ENCODE assay signal across 11 cellular contexts in genomic region chr17:58414596-58414997, GRCh38. TPM values are rescaled to one million over a fixed set of nuclear protein-coding genes. Genes with fewer than 3 reads are reported as not detected.
DNase-seq lines count a peak whose midpoint lies in the region; ATAC-seq and TF ChIP-seq lines count a peak whose summit lies in the region.
"Had no signal": no experiment of that assay in that cellular context is flagged by ENCODE, and none has a peak within 500 bp of the region (broad histone marks: within the 10 kb centered on the region; RNA-seq: fewer than 3 reads in every experiment).

No MANE protein-coding gene starts in this region.

- no peaks in the 10 kb centered on the region for H3K9me3 ChIP-seq in muscle layer of duodenum (ENCODE audit: control insufficient read depth in 1 of 2, low read length in 2 of 2)

- H3K4me1 ChIP-seq in muscle layer of duodenum (ENCODE audit: control insufficient read depth in 1 of 2, insufficient read depth in 2 of 2, low read length in 2 of 2), result no peaks in the 10 kb centered on the region

- H3K36me3 ChIP-seq in muscle layer of duodenum (ENCODE audit: control insufficient read depth in 1 of 2, insufficient read depth in 2 of 2, low read length in 2 of 2), result no peaks in the 10 kb centered on the region

- ATAC-seq in HG03039 (IDR thresholded peaks at IDR 0.05; ENCODE audit: unreplicated experiment), result no peak
- ATAC-seq: activated CD8-positive, alpha-beta T cell treated with anti-CD3 and anti-CD28 coated beads for 36 hours had no signal

- no peak for TF ChIP-seq POLR2A in erythroblast (IDR thresholded peaks at IDR 0.05; ENCODE audit: low read length)

- H3K4me3 ChIP-seq in muscle layer of duodenum (ENCODE audit: low read depth in 1 of 2, low read length in 2 of 2), result peak overlapping the region in 1 of 2 donors; percentile 67

- peak; percentile 10 for DNase-seq in DMS79 (lab: John Stamatoyannopoulos, UW)
- peak; percentile 60 to 85 for DNase-seq in NCI-H2081 (lab: John Stamatoyannopoulos, UW)
- peak; percentile 79 for DNase-seq in cerebellar cortex (ENCODE audit: low spot score)
- DNase-seq in dermis blood vessel endothelial cell, result no peak
- no peak for DNase-seq in putamen (ENCODE audit: low spot score)
- no peak for DNase-seq in erythroblast (lab: John Stamatoyannopoulos, UW)
- DNase-seq: activated CD8-positive, alpha-beta T cell treated with anti-CD3 and anti-CD28 coated beads for 36 hours; cortex of kidney had no signal

- H3K27ac ChIP-seq in muscle layer of duodenum (ENCODE audit: low read length), result peak overlapping the region; percentile 92

- no peaks in the 10 kb centered on the region for H3K27me3 ChIP-seq in muscle layer of duodenum (ENCODE audit: low read depth, low read length)

RNA-seq across cellular contexts. Expression of gene RNF43, which starts 2.7 kb away (rescaled TPM):
- not detected in 2 replicates for total RNA-seq in dermis blood vessel endothelial cell
- total RNA-seq: fibroblast of villous mesenchyme had no signal

Comparison
In these comparisons a context has a peak if more than half of its experiments do, and no peak if none do; other contexts are left out.
1. DNase-seq: peak in DMS79 (single experiment), NCI-H2081 (2 of 2) and cerebellar cortex (single experiment); none in dermis blood vessel endothelial cell (single experiment), putamen (single experiment) and erythroblast (0 of 2).